In the genomic region with DNA sequence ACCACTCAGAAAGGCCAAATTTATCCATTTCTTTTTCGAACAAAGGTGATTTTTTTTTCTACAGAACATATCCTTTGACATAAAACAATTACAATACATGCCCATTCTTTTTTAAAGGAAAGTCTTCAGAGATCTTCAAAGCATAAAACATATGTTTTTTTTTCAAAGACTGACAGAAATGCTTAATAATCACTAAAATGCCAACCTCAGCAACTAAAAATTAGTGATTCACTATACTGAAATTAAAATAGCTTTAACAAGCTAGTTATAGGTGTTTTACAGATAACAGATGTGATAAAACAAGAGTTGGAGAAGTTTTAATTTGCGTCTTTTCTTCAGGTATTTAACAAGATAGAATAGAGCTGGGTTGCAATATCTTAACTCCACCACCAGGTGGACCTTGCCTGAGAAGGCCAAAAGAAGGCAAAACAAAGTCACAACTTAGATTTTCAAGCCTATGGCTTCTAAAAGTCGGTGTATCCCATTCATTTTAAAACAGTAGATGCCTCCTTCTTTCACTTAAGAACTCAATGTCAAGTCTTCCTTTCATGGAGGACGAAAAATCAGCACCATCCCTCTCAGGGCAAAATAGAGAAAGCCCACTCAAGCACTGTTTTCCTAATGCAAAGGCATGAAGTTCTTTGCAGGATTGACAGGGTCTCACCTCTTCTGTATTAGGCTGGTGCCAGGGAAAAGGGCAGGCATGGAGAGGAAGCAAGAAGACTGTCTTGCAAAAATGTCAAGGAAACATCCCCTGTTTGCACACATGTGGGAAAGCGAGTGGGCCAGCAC, we compare ENCODE assay signal across 8 cellular contexts. TPM values are rescaled to one million over a fixed set of nuclear protein-coding genes. Genes with fewer than 3 reads are reported as not detected.
DNase-seq lines count a peak whose midpoint lies in the region; ATAC-seq and TF ChIP-seq lines count a peak whose summit lies in the region.

No MANE protein-coding gene starts in this region.

- no peaks in the 10 kb centered on the region for H3K4me1 ChIP-seq in lung (ENCODE audit: control insufficient read depth in 2 of 2, insufficient read depth in 2 of 2, low read length in 2 of 2)

- TF ChIP-seq CTCF in CD14-positive monocyte (IDR thresholded peaks at IDR 0.05) (peak; percentile 93), brain microvascular endothelial cell (IDR thresholded peaks at IDR 0.05; ENCODE audit: low read depth, low read length, missing control alignments) (peak; percentile 66), lung (IDR thresholded peaks at IDR 0.05; ENCODE audit: control extremely low read depth, extremely low read depth) (peak; percentile 13)

- H3K36me3 ChIP-seq in brain microvascular endothelial cell (replicated peaks) (no peaks in the 10 kb centered on the region), lung (ENCODE audit: control insufficient read depth in 2 of 2, insufficient read depth in 2 of 2, low read length in 2 of 2) (no peaks in the 10 kb centered on the region)

- ATAC-seq in lung (ENCODE audit: insufficient read depth, low FRiP score) = no peak
- no peak for ATAC-seq in HG03432 (IDR thresholded peaks at IDR 0.05; ENCODE audit: unreplicated experiment)
- ATAC-seq in T-cell (replicated peaks in 1 of 4) = no peak

- H3K36me3 Mint-ChIP-seq in CD14-positive monocyte (no peaks in the 10 kb centered on the region), T-cell (peaks cover 5% of the 10 kb centered on the region)

- DNase-seq in CD14-positive monocyte (ENCODE audit: low spot score) = no peak
- peak; percentile 38 for DNase-seq in HCEC 1CT
- peak; percentile 9 for DNase-seq in brain microvascular endothelial cell
- DNase-seq in lung (ENCODE audit: low spot score) = no peak
- no peak for DNase-seq in mucosa of gallbladder (ENCODE audit: low spot score)
- no peak for DNase-seq in activated CD4-positive, alpha-beta T cell treated with anti-CD3 and anti-CD28 coated beads for 48 hours
- DNase-seq in T-cell = no peak

- H3K4me3 ChIP-seq in brain microvascular endothelial cell (ENCODE audit: low read depth, low read length) (no peak overlapping the region), lung (no peak overlapping the region)

- in situ Hi-C loops in brain microvascular endothelial cell (cut with HindIII; ENCODE audit: low pct_ligation_motif_present, low sequenced_read_pairs) = no loop called here

- peaks cover 0 to 3% of the 10 kb centered on the region in 2 donors for H3K9me3 ChIP-seq in lung (ENCODE audit: control insufficient read depth in 2 of 2, insufficient read depth in 1 of 2, low read length in 1 of 2)

- CTCF ChIA-PET in T-cell (lab: Charles Lee) = interaction anchor here (0.7 to 0.8 kb wide), 2 partner anchors 15 to 37 kb away, joined by 3 read pairs; no protein-coding TSS in a partner anchor

- H3K4me3 Mint-ChIP-seq in CD14-positive monocyte (no peak overlapping the region), T-cell (no peak overlapping the region)

- intact Hi-C loops in CD14-positive monocyte (cut with micrococcal nuclease) = no loop called here

- H3K9me3 Mint-ChIP-seq in CD14-positive monocyte = peaks cover 0 to 7% (median 0%) of the 10 kb centered on the region in 7 donors
- no peaks in the 10 kb centered on the region for H3K9me3 Mint-ChIP-seq in T-cell

- POLR2A ChIA-PET in T-cell (lab: Charles Lee) = interaction anchor here in 1 of 2 donors (0.6 kb wide), 1 partner anchor 32 kb away, joined by 3 read pairs; no protein-coding TSS in a partner anchor

- 74 to 75% methylated on average over 5 of the region's 5 CpGs for whole genome bisulfite sequencing in lung, 2 donors

- H3K4me1 Mint-ChIP-seq in CD14-positive monocyte (no peaks in the 10 kb centered on the region), T-cell (no peaks in the 10 kb centered on the region)

- H3K27ac Mint-ChIP-seq in CD14-positive monocyte (no peak overlapping the region), T-cell (no peak overlapping the region)

- peaks cover 4 to 32% (median 7%) of the 10 kb centered on the region in 3 donors for H3K27me3 Mint-ChIP-seq in CD14-positive monocyte (ENCODE audit: low read depth in 3 of 3)
- H3K27me3 Mint-ChIP-seq in T-cell = peaks cover 0 to under 1% of the 10 kb centered on the region in 2 donors

- H3K27me3 ChIP-seq in brain microvascular endothelial cell (replicated peaks) (no peaks in the 10 kb centered on the region), lung (ENCODE audit: control insufficient read depth, insufficient read depth) (no peaks in the 10 kb centered on the region)

- H3K27ac ChIP-seq in brain microvascular endothelial cell (no peak overlapping the region), lung (ENCODE audit: low read depth in 1 of 2, low read length in 1 of 2) (no peak overlapping the region)

RNA-seq across cellular contexts. Expression of a gene that starts 31.1 kb away (rescaled TPM):
- polyA plus RNA-seq in CD14-positive monocyte (not detected), lung (under 1 TPM; 0.19 to 0.33 TPM)
- total RNA-seq in lung (1 to 10 TPM in 1 of 2 donors, under 1 TPM in 1; 0.31 to 1.8 TPM), mucosa of gallbladder (0.52 TPM), T-cell (not detected)

Comparison
In these comparisons a context has a peak if more than half of its experiments do, and no peak if none do; other contexts are left out.
1. DNase-seq: peak in HCEC 1CT (single experiment) and brain microvascular endothelial cell (single experiment); none in CD14-positive monocyte (single experiment), lung (single experiment), mucosa of gallbladder (single experiment), activated CD4-positive, alpha-beta T cell treated with anti-CD3 and anti-CD28 coated beads for 48 hours (single experiment) and T-cell (0 of 34).
2. CTCF ChIP-seq: peak in every context shown above with its lines; median percentile 93 in CD14-positive monocyte; 66 in brain microvascular endothelial cell; 13 in lung.